ENCODE assay signal across 8 cellular contexts in the genomic region with DNA sequence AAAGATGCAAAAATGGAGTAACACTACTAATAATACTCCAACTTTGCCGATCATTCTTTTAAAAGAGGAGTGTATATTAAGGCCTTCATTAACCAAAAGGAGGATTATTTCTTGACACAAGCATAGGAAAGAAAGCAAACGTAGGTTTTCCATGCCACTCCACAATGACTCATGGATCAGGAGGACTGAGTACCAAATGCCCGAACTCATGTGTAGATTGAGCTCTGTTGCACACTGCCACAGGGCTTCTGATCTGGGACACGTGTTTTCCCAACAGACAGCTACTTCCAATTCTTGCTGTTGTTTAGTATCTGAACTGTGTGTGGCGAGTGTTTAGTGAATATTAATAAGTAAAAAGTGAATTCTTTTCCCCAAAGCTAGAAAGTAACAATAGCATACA.
"Had no signal": no experiment of that assay in that cellular context is flagged by ENCODE, and none has a peak within 500 bp of the region (broad histone marks: within the 10 kb centered on the region; RNA-seq: fewer than 3 reads in every experiment).

No MANE protein-coding gene starts in this region.

- H2AFZ ChIP-seq: GM23248 had no signal

- H3K36me3 ChIP-seq: HAP-1 had no signal

- DNase-seq: GM23248, GOT3, H7, HFFc6 had no signal

- H3K9me3 ChIP-seq: HAP-1 had no signal

- H3K4me3 ChIP-seq: GM23248, HAP-1 had no signal

- H3K27ac ChIP-seq: GM23248, HL-60 had no signal

- ATAC-seq: HCT116, HepG2 had no signal

- H3K9ac ChIP-seq: GM23248 had no signal
